ENCODE assay signal across 8 cellular contexts in the genomic region with DNA sequence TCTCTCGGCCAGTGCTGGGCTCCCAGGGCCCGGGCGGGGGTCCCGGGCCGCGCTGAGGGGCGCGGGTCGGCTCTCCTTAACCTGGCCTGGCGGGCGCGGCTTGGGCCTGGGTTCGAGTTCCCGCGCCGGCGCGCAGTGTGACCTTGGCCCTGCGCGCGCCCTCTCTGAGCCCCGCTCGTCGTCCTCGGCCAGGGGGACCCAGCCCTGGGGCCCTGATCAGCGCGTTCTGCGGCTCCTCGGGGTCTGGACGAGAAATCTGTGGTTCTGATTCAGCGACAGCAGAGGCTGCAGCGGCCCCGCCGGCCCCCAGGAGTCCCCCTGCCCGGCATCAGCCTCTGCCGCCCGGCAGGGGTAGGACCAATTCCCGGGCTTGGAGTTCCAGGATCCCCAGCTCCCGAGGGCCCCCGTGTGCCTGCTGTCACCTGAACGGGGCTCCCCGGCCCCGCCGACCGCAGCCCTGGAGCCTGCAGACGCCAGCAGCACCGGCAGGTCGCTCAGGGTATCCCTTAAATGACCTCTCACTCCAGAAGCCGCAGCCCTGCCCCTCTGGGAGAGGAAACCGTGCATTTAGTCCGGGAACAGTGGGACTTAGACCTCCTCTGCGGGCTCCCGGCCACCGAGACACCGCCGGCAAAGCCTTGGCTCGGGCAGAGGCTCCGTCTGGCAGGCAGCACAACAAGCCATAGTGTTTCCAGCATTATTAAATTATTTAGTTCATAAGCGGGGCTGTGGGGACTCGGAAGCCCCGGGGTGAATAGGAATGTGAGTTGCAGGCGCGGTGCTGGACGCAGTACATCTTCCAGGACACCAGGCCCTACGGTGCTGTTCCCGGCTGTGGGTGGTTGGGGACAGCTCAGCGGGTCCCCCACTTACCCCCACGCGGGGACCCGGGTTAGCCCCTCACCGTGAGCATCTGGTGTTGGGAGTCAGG. TPM values are rescaled to one million over a fixed set of nuclear protein-coding genes. Genes with fewer than 3 reads are reported as not detected.
DNase-seq lines count a peak whose midpoint lies in the region; ATAC-seq and TF ChIP-seq lines count a peak whose summit lies in the region.

No MANE protein-coding gene starts in this region.

- peak; percentile 7 for ATAC-seq in GM21528 (IDR thresholded peaks at IDR 0.05; ENCODE audit: low FRiP score, unreplicated experiment)
- peak in 2 of 3 donors; percentile 10 to 12 for ATAC-seq in natural killer cell
- no peak for ATAC-seq in HG03108 (IDR thresholded peaks at IDR 0.05; ENCODE audit: unreplicated experiment)

- no peak for DNase-seq in CD14-positive monocyte (ENCODE audit: low spot score)
- peak; percentile 55 for DNase-seq in M059J (ENCODE audit: low read depth)
- no peak for DNase-seq in activated T-helper 1 cell treated with anti-CD3 and anti-CD28 coated beads, Interleukin-12 subunit alpha, Interleukin-12 subunit beta, Interleukin-2, Interleukin-4 antibody, amounts not matched to agents 30 ng/mL and 10 ng/mL and 1 ng/mL, durations not matched to agents 14 hours and 24 hours and 36 hours (ENCODE audit: low spot score)
- peak; percentile 30 for DNase-seq in fibroblast of the aortic adventitia (ENCODE audit: low read depth)
- DNase-seq in natural killer cell, result no peak
- DNase-seq in SHP77 treated with DMSO at 0.1 percent for 48 hours (lab: John Stamatoyannopoulos, UW), result no peak

- intact Hi-C loops in CD14-positive monocyte (cut with micrococcal nuclease) (loop anchor here in 1 of 2 donors (5.0 to 10.0 kb wide), 3 partner anchors 47 to 111 kb away; a partner anchor contains a TSS), natural killer cell (cut with micrococcal nuclease) (loop anchor here (5.0 to 10.0 kb wide), 3 partner anchors 51 to 151 kb away; a partner anchor contains a TSS)
- intact Hi-C loops in activated T-helper 1 cell treated with anti-CD3 and anti-CD28 coated beads, Interleukin-12 subunit alpha, Interleukin-12 subunit beta, Interleukin-2, Interleukin-4 antibody, amounts not matched to agents 30 ng/mL and 10 ng/mL and 1 ng/mL, durations not matched to agents 14 hours and 24 hours and 36 hours (cut with micrococcal nuclease), result loop anchor here (1.0 to 5.0 kb wide), 6 partner anchors 90 to 834 kb away; a partner anchor contains a TSS

- no peak for TF ChIP-seq CTCF in CD14-positive monocyte (IDR thresholded peaks at IDR 0.05)
- peak; percentile 37 for TF ChIP-seq CTCF in fibroblast of the aortic adventitia (IDR thresholded peaks at IDR 0.05; ENCODE audit: insufficient read depth, low read length)
- TF ChIP-seq CTCF in natural killer cell (IDR thresholded peaks at IDR 0.05), result no peak

- H3K27ac Mint-ChIP-seq in CD14-positive monocyte, result peak overlapping the region in 5 of 7 donors; percentile 10 to 58 (median 22)
- H3K27ac Mint-ChIP-seq in activated T-helper 1 cell treated with anti-CD3 and anti-CD28 coated beads, Interleukin-12 subunit alpha, Interleukin-12 subunit beta, Interleukin-2, Interleukin-4 antibody, amounts not matched to agents 30 ng/mL and 10 ng/mL and 1 ng/mL, durations not matched to agents 14 hours and 24 hours and 36 hours, result peak overlapping the region; percentile 78
- H3K27ac Mint-ChIP-seq in natural killer cell, result peak overlapping the region; percentile 94 to 95

- H3K36me3 Mint-ChIP-seq in CD14-positive monocyte (no peaks in the 10 kb centered on the region), natural killer cell (peaks cover 12% of the 10 kb centered on the region)
- peaks cover 12% of the 10 kb centered on the region for H3K36me3 Mint-ChIP-seq in activated T-helper 1 cell treated with anti-CD3 and anti-CD28 coated beads, Interleukin-12 subunit alpha, Interleukin-12 subunit beta, Interleukin-2, Interleukin-4 antibody, amounts not matched to agents 30 ng/mL and 10 ng/mL and 1 ng/mL, durations not matched to agents 14 hours and 24 hours and 36 hours (ENCODE audit: low read depth)

- H3K4me3 ChIP-seq in fibroblast of the aortic adventitia (ENCODE audit: low read depth, low read length), result peak overlapping the region; percentile 77

- H3K4me3 Mint-ChIP-seq in CD14-positive monocyte (peak overlapping the region; percentile 82 to 90), natural killer cell (peak overlapping the region; percentile 96)
- H3K4me3 Mint-ChIP-seq in activated T-helper 1 cell treated with anti-CD3 and anti-CD28 coated beads, Interleukin-12 subunit alpha, Interleukin-12 subunit beta, Interleukin-2, Interleukin-4 antibody, amounts not matched to agents 30 ng/mL and 10 ng/mL and 1 ng/mL, durations not matched to agents 14 hours and 24 hours and 36 hours, result peak overlapping the region; percentile 81

- no peaks in the 10 kb centered on the region for H3K9me3 Mint-ChIP-seq in CD14-positive monocyte
- no peaks in the 10 kb centered on the region for H3K9me3 Mint-ChIP-seq in activated T-helper 1 cell treated with anti-CD3 and anti-CD28 coated beads, Interleukin-12 subunit alpha, Interleukin-12 subunit beta, Interleukin-2, Interleukin-4 antibody, amounts not matched to agents 30 ng/mL and 10 ng/mL and 1 ng/mL, durations not matched to agents 14 hours and 24 hours and 36 hours
- no peaks in the 10 kb centered on the region for H3K9me3 Mint-ChIP-seq in natural killer cell

- H3K4me1 Mint-ChIP-seq in CD14-positive monocyte (peaks cover 73% of the 10 kb centered on the region), natural killer cell (peaks cover 56 to 62% of the 10 kb centered on the region in 2 donors)
- peaks cover 55% of the 10 kb centered on the region for H3K4me1 Mint-ChIP-seq in activated T-helper 1 cell treated with anti-CD3 and anti-CD28 coated beads, Interleukin-12 subunit alpha, Interleukin-12 subunit beta, Interleukin-2, Interleukin-4 antibody, amounts not matched to agents 30 ng/mL and 10 ng/mL and 1 ng/mL, durations not matched to agents 14 hours and 24 hours and 36 hours (ENCODE audit: low read depth)

- H3K27me3 Mint-ChIP-seq in CD14-positive monocyte (ENCODE audit: low read depth in 3 of 3) (no peaks in the 10 kb centered on the region), natural killer cell (ENCODE audit: low read depth in 2 of 2) (no peaks in the 10 kb centered on the region)
- no peaks in the 10 kb centered on the region for H3K27me3 Mint-ChIP-seq in activated T-helper 1 cell treated with anti-CD3 and anti-CD28 coated beads, Interleukin-12 subunit alpha, Interleukin-12 subunit beta, Interleukin-2, Interleukin-4 antibody, amounts not matched to agents 30 ng/mL and 10 ng/mL and 1 ng/mL, durations not matched to agents 14 hours and 24 hours and 36 hours (ENCODE audit: insufficient read depth)

RNA-seq across cellular contexts. Expression of a gene that starts 0.6 kb away (rescaled TPM):
- polyA plus RNA-seq in CD14-positive monocyte, result 1 to 10 TPM; 5.8 to 7.5 TPM
- total RNA-seq in M059J (2014; rRNA removed; shearing (Covaris generic)), result 8.5 and 14.3 TPM in 2 replicates
- 9.9 and 10.6 TPM in 2 replicates for total RNA-seq in activated T-helper 1 cell treated with anti-CD3 and anti-CD28 coated beads, Interleukin-12 subunit alpha, Interleukin-12 subunit beta, Interleukin-2, Interleukin-4 antibody, amounts not matched to agents 30 ng/mL and 10 ng/mL and 1 ng/mL, durations not matched to agents 14 hours and 24 hours and 36 hours
- total RNA-seq in fibroblast of the aortic adventitia (ENCODE audit: low replicate concordance) (2.2 and 4.2 TPM in 2 replicates), natural killer cell (100 to 1,000 TPM; 102 to 159 (median 124) TPM)

RNA-seq across cellular contexts. Expression of a gene that starts 49.4 kb away (rescaled TPM):
- 10 to 100 TPM; 46.0 to 69.2 TPM for polyA plus RNA-seq in CD14-positive monocyte
- total RNA-seq in M059J (2014; rRNA removed; shearing (Covaris generic)), result 160 and 165 TPM in 2 replicates
- total RNA-seq in activated T-helper 1 cell treated with anti-CD3 and anti-CD28 coated beads, Interleukin-12 subunit alpha, Interleukin-12 subunit beta, Interleukin-2, Interleukin-4 antibody, amounts not matched to agents 30 ng/mL and 10 ng/mL and 1 ng/mL, durations not matched to agents 14 hours and 24 hours and 36 hours, result 269 and 270 TPM in 2 replicates
- total RNA-seq in fibroblast of the aortic adventitia (ENCODE audit: low replicate concordance), result 150 and 173 TPM in 2 replicates
- 100 to 1,000 TPM; 194 to 219 (median 197) TPM for total RNA-seq in natural killer cell

Comparison
In these comparisons a context has a peak if more than half of its experiments do, and no peak if none do; other contexts are left out.
1. DNase-seq: peak in M059J (single experiment) and fibroblast of the aortic adventitia (single experiment); none in CD14-positive monocyte (single experiment), activated T-helper 1 cell treated with anti-CD3 and anti-CD28 coated beads, Interleukin-12 subunit alpha, Interleukin-12 subunit beta, Interleukin-2, Interleukin-4 antibody, amounts not matched to agents 30 ng/mL and 10 ng/mL and 1 ng/mL, durations not matched to agents 14 hours and 24 hours and 36 hours (single experiment), natural killer cell (single experiment) and SHP77 treated with DMSO at 0.1 percent for 48 hours (single experiment).
2. H3K27ac Mint-ChIP-seq: peak in every context shown above with its lines; median percentile 94 in natural killer cell; 78 in activated T-helper 1 cell treated with anti-CD3 and anti-CD28 coated beads, Interleukin-12 subunit alpha, Interleukin-12 subunit beta, Interleukin-2, Interleukin-4 antibody, amounts not matched to agents 30 ng/mL and 10 ng/mL and 1 ng/mL, durations not matched to agents 14 hours and 24 hours and 36 hours; 22 in CD14-positive monocyte.
3. Peak in every context shown above with its lines, with median percentiles within 50 percentile points of each other: H3K4me3 Mint-ChIP-seq.